Comparison of ENCODE assay signal across 19 cellular contexts in the genomic region with DNA sequence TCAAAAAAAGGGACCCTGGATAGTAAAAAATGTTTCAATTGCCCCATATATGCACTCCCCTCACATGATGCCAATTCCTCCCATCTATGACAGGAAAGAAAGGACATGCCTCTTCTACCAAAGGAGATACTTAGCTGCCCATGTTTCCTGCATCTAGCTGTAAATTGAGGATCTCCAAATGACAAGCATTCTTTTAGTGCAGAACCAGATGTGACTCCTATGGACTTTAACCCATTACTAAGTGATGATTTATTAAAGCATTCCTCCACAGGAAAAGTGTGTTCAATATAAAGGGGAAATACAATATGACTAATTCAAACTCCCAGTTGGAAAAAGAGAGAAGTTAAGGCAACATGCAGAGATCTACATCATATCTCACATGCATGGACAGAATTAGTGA.
DNase-seq lines count a peak whose midpoint lies in the region; FAIRE-seq and TF ChIP-seq lines count a peak whose summit lies in the region.
"Had no signal": no experiment of that assay in that cellular context is flagged by ENCODE, and none has a peak within 500 bp of the region (broad histone marks: within the 10 kb centered on the region; RNA-seq: fewer than 3 reads in every experiment).

No MANE protein-coding gene starts in this region.

- peaks cover 80% of the 10 kb centered on the region for H3K4me1 Mint-ChIP-seq in nephron

- H3K4me3 Mint-ChIP-seq in nephron, result no peak overlapping the region
- H3K4me3 Mint-ChIP-seq: CD4-positive, alpha-beta memory T cell had no signal

- peaks cover 4% of the 10 kb centered on the region for H3K36me3 Mint-ChIP-seq in nephron (ENCODE audit: low read depth)

- no peaks in the 10 kb centered on the region for H3K27me3 Mint-ChIP-seq in nephron (ENCODE audit: low read depth)
- H3K27me3 Mint-ChIP-seq: CD4-positive, alpha-beta memory T cell had no signal

- intact Hi-C loops in tibial artery (cut with DNase I; ENCODE audit: low total_unique reads), result loop anchor here (10.0 kb wide), 2 partner anchors 77 to 313 kb away; no protein-coding TSS in a partner anchor

- H3K4me1 ChIP-seq in tibial artery, result peaks cover 0 to 58% (median 38%) of the 10 kb centered on the region in 4 donors

- peak overlapping the region; percentile 96 to 99 (median 98) for H3K27ac Mint-ChIP-seq in nephron

- H3K4me3 ChIP-seq in bronchial epithelial cell (ENCODE audit: low read depth, low read length), result no peak overlapping the region
- H3K4me3 ChIP-seq in tibial artery, result no peak overlapping the region

- DNase-seq in HCEC 1CT (peak; percentile 72), bronchial epithelial cell (ENCODE audit: low read depth) (no peak), tibial artery (no peak), NCI-H524 treated with DMSO at 0.1 percent for 48 hours (lab: John Stamatoyannopoulos, UW) (no peak), H4 (ENCODE audit: low spot score) (no peak), NCI-H2171 (lab: John Stamatoyannopoulos, UW) (no peak)
- DNase-seq: BE2C; CD4-positive, alpha-beta memory T cell; COR-L47; DMS153; DND-41; GDM1; H7 had no signal

- H3K9me3 ChIP-seq in tibial artery, result peaks cover 0 to 11% (median 0%) of the 10 kb centered on the region in 3 donors
- H3K9me3 ChIP-seq: BE2C had no signal

- peaks cover 10% of the 10 kb centered on the region for H3K9me3 Mint-ChIP-seq in nephron

- TF ChIP-seq CTCF in bronchial epithelial cell (IDR thresholded peaks at IDR 0.05; ENCODE audit: insufficient read depth, low read length, severe bottlenecking) (no peak), nephron (IDR thresholded peaks at IDR 0.05; ENCODE audit: unreplicated experiment in 3 of 3) (no peak), tibial artery (IDR thresholded peaks at IDR 0.05) (no peak)

- H3K27me3 ChIP-seq in bronchial epithelial cell (ENCODE audit: control insufficient read depth, insufficient read depth, low read length), result no peaks in the 10 kb centered on the region
- H3K27me3 ChIP-seq in tibial artery, result no peaks in the 10 kb centered on the region
- H3K27me3 ChIP-seq: BE2C had no signal

- FAIRE-seq in bronchial epithelial cell (lab: Jason Lieb, UNC), result peak; percentile 62
- FAIRE-seq: D721Med, GM19239, HepG2, HTR-8/SVneo had no signal

- no peaks in the 10 kb centered on the region for H3K36me3 ChIP-seq in bronchial epithelial cell (ENCODE audit: control insufficient read depth, insufficient read depth, low read length)
- H3K36me3 ChIP-seq in tibial artery, result no peaks in the 10 kb centered on the region
- H3K36me3 ChIP-seq: BE2C had no signal

- peak overlapping the region; percentile 52 to 53 for H3K27ac ChIP-seq in tibial artery
- H3K27ac ChIP-seq: C4-2B had no signal
